Comparison of ENCODE assay signal across 9 cellular contexts in the genomic region with DNA sequence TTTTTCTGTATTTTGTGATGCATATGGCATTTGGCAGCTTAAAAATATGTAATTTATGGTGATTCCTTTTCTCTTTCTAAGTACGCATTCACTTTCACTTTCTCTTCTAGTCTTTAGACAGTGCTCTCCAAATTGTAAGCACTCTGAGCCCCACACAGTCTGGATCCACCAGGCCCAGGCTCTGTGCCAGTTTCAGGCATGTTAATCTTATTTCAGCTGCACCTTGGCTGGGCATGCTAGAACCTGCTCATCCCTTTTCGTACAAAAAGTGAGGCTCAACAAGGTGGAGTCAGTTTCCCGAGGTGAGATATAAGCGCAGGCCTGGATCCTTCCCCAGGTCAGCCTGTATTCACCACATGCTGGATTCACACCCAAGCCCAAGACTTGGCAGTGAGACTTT.
A peak's percentile ranks its signal among the peaks of the same experiment; 100 is the strongest.
DNase-seq lines count a peak whose midpoint lies in the region; ATAC-seq, FAIRE-seq and TF ChIP-seq lines count a peak whose summit lies in the region.
"Had no signal": no experiment of that assay in that cellular context is flagged by ENCODE, and none has a peak within 500 bp of the region (broad histone marks: within the 10 kb centered on the region; RNA-seq: fewer than 3 reads in every experiment).

No MANE protein-coding gene starts in this region.

- peaks cover 0 to 15% (median 11%) of the 10 kb centered on the region in 6 donors for H3K4me1 ChIP-seq in spleen

- peak; percentile 9 for DNase-seq in Calu3
- no peak for DNase-seq in H54 (ENCODE audit: insufficient read length, low spot score)
- peak; percentile 86 for DNase-seq in NCI-H69 (lab: John Stamatoyannopoulos, UW)
- no peak for DNase-seq in epithelial cell of proximal tubule (ENCODE audit: low read depth)
- DNase-seq in spleen: no peak
- DNase-seq in effector CD8-positive, alpha-beta T cell (lab: John Stamatoyannopoulos, UW): no peak

- no peaks in the 10 kb centered on the region for H3K4me1 Mint-ChIP-seq in Calu3 (ENCODE audit: low read depth, unreplicated experiment)

- ATAC-seq in HG02970 (IDR thresholded peaks at IDR 0.05; ENCODE audit: low FRiP score, unreplicated experiment) (no peak), HG03108 (IDR thresholded peaks at IDR 0.05; ENCODE audit: unreplicated experiment) (no peak)

- no peaks in the 10 kb centered on the region for H3K27me3 ChIP-seq in spleen (replicated peaks in 1 of 7)

- 45 to 55% (median 51%) methylated on average over 4 of the region's 4 CpGs for WGBS in spleen, 5 donors

- intact Hi-C loops in Calu3 (cut with micrococcal nuclease; ENCODE audit: unreplicated experiment): no loop called here
- intact Hi-C loops in spleen (cut with DNase I; ENCODE audit: low total_unique reads): no loop called here

- peak; percentile 48 for FAIRE-seq in H54 (lab: Jason Lieb, UNC)
- FAIRE-seq: colon had no signal

- no TSS peak for BruUV-seq in Calu3 (replicated peaks; lab: Mats Ljungman, UMichigan)

- CTCF ChIA-PET in Calu3 (lab: Charles Lee): interaction anchor here (0.5 to 2.0 kb wide), 2 partner anchors 12 to 18 kb away, joined by 4 to 5 read pairs; no protein-coding TSS in a partner anchor

- H3K9me3 Mint-ChIP-seq in Calu3 (ENCODE audit: low read depth, unreplicated experiment): no peaks in the 10 kb centered on the region

- H3K27ac Mint-ChIP-seq in Calu3 (ENCODE audit: unreplicated experiment): no peak overlapping the region

- H3K36me3 Mint-ChIP-seq in Calu3 (ENCODE audit: insufficient read depth, unreplicated experiment): no peaks in the 10 kb centered on the region

- H3K27ac ChIP-seq in spleen: peak overlapping the region in 7 of 8 donors; percentile 26 to 65 (median 49)

- H3K9me3 ChIP-seq in spleen: no peaks in the 10 kb centered on the region

- no peak overlapping the region for H3K4me3 Mint-ChIP-seq in Calu3 (ENCODE audit: low read depth, unreplicated experiment)

- H3K27me3 Mint-ChIP-seq in Calu3 (ENCODE audit: unreplicated experiment): no peaks in the 10 kb centered on the region

- H3K4me3 ChIP-seq in epithelial cell of proximal tubule (ENCODE audit: low read depth, low read length) (peak overlapping the region; percentile 45), spleen (peak overlapping the region in 3 of 8 donors; percentile 1 to 50 (median 13))

- no peaks in the 10 kb centered on the region for H3K36me3 ChIP-seq in spleen

- TF ChIP-seq CTCF in Calu3 (IDR thresholded peaks at IDR 0.05; ENCODE audit: unreplicated experiment) (no peak), epithelial cell of proximal tubule (conservative IDR thresholded peaks at IDR 0.05; ENCODE audit: low read depth, low read length) (no peak), spleen (IDR thresholded peaks at IDR 0.05 in 8 of 11, conservative IDR thresholded peaks at IDR 0.05 in 3 of 11) (no peak)

- TF ChIP-seq POLR2A in H54 (IDR thresholded peaks at IDR 0.05; ENCODE audit: low read depth, low read length) (no peak), spleen (IDR thresholded peaks at IDR 0.05) (no peak)

Comparison
In these comparisons a context has a peak if more than half of its experiments do, and no peak if none do; other contexts are left out.
1. DNase-seq: peak in Calu3 (single experiment) and NCI-H69 (single experiment); none in H54 (single experiment), epithelial cell of proximal tubule (single experiment), spleen (single experiment) and effector CD8-positive, alpha-beta T cell (single experiment).